12 cellular contexts compared by ENCODE assay signal in the genomic region with DNA sequence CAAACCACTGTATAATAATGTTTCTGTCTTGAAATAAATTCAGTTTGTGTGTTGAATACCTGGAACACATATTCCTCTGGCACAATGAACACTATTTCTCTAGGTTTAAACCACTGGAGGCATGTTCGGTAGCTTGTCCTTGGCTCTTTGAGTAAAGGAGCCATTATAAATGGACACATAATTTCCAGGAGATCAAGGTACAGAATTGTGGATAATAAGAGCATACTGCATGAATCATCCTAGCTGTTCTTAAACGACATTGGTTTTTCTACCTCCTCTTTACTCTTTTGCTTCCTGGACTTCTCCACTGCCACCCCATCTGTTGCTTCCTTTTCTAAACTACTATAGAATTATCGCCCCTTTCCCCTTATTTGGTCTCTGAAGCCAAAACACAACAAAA. TPM values are rescaled to one million over a fixed set of nuclear protein-coding genes. Genes with fewer than 3 reads are reported as not detected.
DNase-seq lines count a peak whose midpoint lies in the region; ATAC-seq and TF ChIP-seq lines count a peak whose summit lies in the region.
"Had no signal": no experiment of that assay in that cellular context is flagged by ENCODE, and none has a peak within 500 bp of the region (broad histone marks: within the 10 kb centered on the region; RNA-seq: fewer than 3 reads in every experiment).

No MANE protein-coding gene starts in this region.

- peaks cover 25% of the 10 kb centered on the region for H3K79me2 ChIP-seq in KMS-11 (ENCODE audit: insufficient read depth, low read depth)
- H3K79me2 ChIP-seq in neural cell (replicated peaks; ENCODE audit: insufficient read depth, low read length) = peaks cover 5% of the 10 kb centered on the region

- peaks cover 0 to 19% (median 0%) of the 10 kb centered on the region in 11 experiments; a peak in 7 of 22 replicates for H4K20me1 ChIP-seq in BLaER1 treated with 17β-estradiol and CSF1 and Interleukin-3, amounts not matched to agents 10 nM and 100 nM
- H4K20me1 ChIP-seq in KMS-11 (ENCODE audit: insufficient read depth) (no peaks in the 10 kb centered on the region), neural cell (ENCODE audit: insufficient read depth) (no peaks in the 10 kb centered on the region)

- TF ChIP-seq RAD21 in neural cell (conservative IDR thresholded peaks at IDR 0.05) = no peak

- in situ Hi-C loops in GM13977 (cut with MboI; ENCODE audit: low pct_unique_long_range_greater_than_20kb, low sequenced_read_pairs, unreplicated experiment) = no loop called here

- H3F3A ChIP-seq in neural cell (ENCODE audit: insufficient read depth, low read length, poor library complexity, severe bottlenecking) = no peaks in the 10 kb centered on the region

- H2AFZ ChIP-seq in KMS-11 (ENCODE audit: low read depth) (no peak overlapping the region), neural cell (ENCODE audit: low read depth, low read length) (no peak overlapping the region)

- peak overlapping the region; percentile 75 to 87 (median 81) for H3K9ac ChIP-seq in BLaER1 treated with 17β-estradiol and CSF1 and Interleukin-3, amounts not matched to agents 10 nM and 100 nM
- peak overlapping the region; percentile 81; the same call in 1 of the 2 replicates for H3K9ac ChIP-seq in KMS-11
- no peak overlapping the region for H3K9ac ChIP-seq in neural cell (ENCODE audit: low read length)

- no peak for ATAC-seq in GM18519 (IDR thresholded peaks at IDR 0.05; ENCODE audit: low FRiP score, unreplicated experiment)

- no peaks in the 10 kb centered on the region for H3K9me2 ChIP-seq in neural cell (ENCODE audit: insufficient read depth, low read length)

- peak overlapping the region in 6 of 11 experiments; percentile 63 to 83 (median 76); a peak in 7 of 22 replicates for H3K27ac ChIP-seq in BLaER1 treated with 17β-estradiol and CSF1 and Interleukin-3, amounts not matched to agents 10 nM and 100 nM
- H3K27ac ChIP-seq in KMS-11 = no peak overlapping the region
- H3K27ac ChIP-seq in ectodermal cell (ENCODE audit: insufficient read depth, low read depth, low read length, poor library complexity, severe bottlenecking) = no peak overlapping the region
- H3K27ac ChIP-seq in neural cell (ENCODE audit: low read length) = no peak overlapping the region

- H3K36me3 ChIP-seq in BLaER1 treated with 17β-estradiol and CSF1 and Interleukin-3, amounts not matched to agents 10 nM and 100 nM = peaks cover 0 to 13% (median 4%) of the 10 kb centered on the region in 11 experiments; a peak in 9 of 22 replicates
- H3K36me3 ChIP-seq in KMS-11 (ENCODE audit: insufficient read depth) (no peaks in the 10 kb centered on the region), ectodermal cell (ENCODE audit: control insufficient read depth, insufficient read depth, low read length) (no peaks in the 10 kb centered on the region), neural cell (ENCODE audit: insufficient read depth, low read length) (no peaks in the 10 kb centered on the region)

- H3K4me3 ChIP-seq in BLaER1 treated with 17β-estradiol and CSF1 and Interleukin-3, amounts not matched to agents 10 nM and 100 nM = peak overlapping the region; percentile 67 to 94 (median 79)
- H3K4me3 ChIP-seq in KMS-11 (IDR thresholded peaks at IDR 0.05; ENCODE audit: insufficient read depth, low read depth, low read length) = no peak overlapping the region
- H3K4me3 ChIP-seq in ectodermal cell (ENCODE audit: insufficient read depth, low read depth, low read length) = peak overlapping the region; percentile 69
- H3K4me3 ChIP-seq in neural cell (ENCODE audit: low read length) = peak overlapping the region; percentile 70

- no peaks in the 10 kb centered on the region for H3K9me3 ChIP-seq in BLaER1 treated with 17β-estradiol and CSF1 and Interleukin-3, amounts not matched to agents 10 nM and 100 nM (replicated peaks in 1 of 11)
- no peaks in the 10 kb centered on the region for H3K9me3 ChIP-seq in ectodermal cell (ENCODE audit: control insufficient read depth, low read length)
- no peaks in the 10 kb centered on the region for H3K9me3 ChIP-seq in neural cell (ENCODE audit: low read length)

- peaks cover 20 to 39% (median 29%) of the 10 kb centered on the region in 10 experiments for H3K4me1 ChIP-seq in BLaER1 treated with 17β-estradiol and CSF1 and Interleukin-3, amounts not matched to agents 10 nM and 100 nM
- peaks cover 12% of the 10 kb centered on the region for H3K4me1 ChIP-seq in KMS-11 (ENCODE audit: low read depth, poor library complexity, severe bottlenecking)
- H3K4me1 ChIP-seq in ectodermal cell (ENCODE audit: control insufficient read depth, insufficient read depth, low read length) = peaks cover 9% of the 10 kb centered on the region

- peak overlapping the region; percentile 89 to 99 (median 97) for H3K4me2 ChIP-seq in BLaER1 treated with 17β-estradiol and CSF1 and Interleukin-3, amounts not matched to agents 10 nM and 100 nM
- peak overlapping the region; percentile 92 for H3K4me2 ChIP-seq in KMS-11
- peak overlapping the region; percentile 80 for H3K4me2 ChIP-seq in neural cell (ENCODE audit: low read length)

- no peak for TF ChIP-seq CTCF in KMS-11 (conservative IDR thresholded peaks at IDR 0.05; ENCODE audit: low read depth, low read length)
- TF ChIP-seq CTCF in neural cell (IDR thresholded peaks at IDR 0.05; ENCODE audit: poor library complexity, severe bottlenecking) = no peak
- no peak for TF ChIP-seq CTCF in GM13977 (IDR thresholded peaks at IDR 0.05; ENCODE audit: extremely low read depth, insufficient read depth, missing control alignments)

- DNase-seq in GM13977 (ENCODE audit: low spot score) (no peak), NCI-H446 (lab: John Stamatoyannopoulos, UW) (no peak)
- no peak for DNase-seq in effector CD8-positive, alpha-beta T cell (lab: John Stamatoyannopoulos, UW)
- DNase-seq: DMS79; foreskin melanocyte; NCI-H2171 treated with DMSO at 0.1 percent for 48 hours; stimulated activated naive CD4-positive, alpha-beta T cell had no signal

- TF ChIP-seq EP300 in neural cell (conservative IDR thresholded peaks at IDR 0.05; ENCODE audit: poor library complexity, severe bottlenecking) = no peak

- 79 to 83% methylated on average over 3 of the region's 3 CpGs for WGBS in ectodermal cell, 2 experiments

- H3K27me3 ChIP-seq in BLaER1 treated with 17β-estradiol and CSF1 and Interleukin-3, amounts not matched to agents 10 nM and 100 nM = no peaks in the 10 kb centered on the region
- H3K27me3 ChIP-seq in KMS-11 (ENCODE audit: insufficient read depth, low read depth) = no peaks in the 10 kb centered on the region
- H3K27me3 ChIP-seq in ectodermal cell (ENCODE audit: control insufficient read depth, insufficient read depth, low read length, poor library complexity, severe bottlenecking) = no peaks in the 10 kb centered on the region
- no peaks in the 10 kb centered on the region for H3K27me3 ChIP-seq in neural cell (ENCODE audit: insufficient read depth, low read depth, low read length)

TF ChIP-seq in neural cell, 6 proteins besides CTCF, POLR2A, EP300 and RAD21:
- TF ChIP-seq TAF1 (IDR thresholded peaks at IDR 0.05; ENCODE audit: low read depth) = no peak
- TF ChIP-seq, protein P1, sequence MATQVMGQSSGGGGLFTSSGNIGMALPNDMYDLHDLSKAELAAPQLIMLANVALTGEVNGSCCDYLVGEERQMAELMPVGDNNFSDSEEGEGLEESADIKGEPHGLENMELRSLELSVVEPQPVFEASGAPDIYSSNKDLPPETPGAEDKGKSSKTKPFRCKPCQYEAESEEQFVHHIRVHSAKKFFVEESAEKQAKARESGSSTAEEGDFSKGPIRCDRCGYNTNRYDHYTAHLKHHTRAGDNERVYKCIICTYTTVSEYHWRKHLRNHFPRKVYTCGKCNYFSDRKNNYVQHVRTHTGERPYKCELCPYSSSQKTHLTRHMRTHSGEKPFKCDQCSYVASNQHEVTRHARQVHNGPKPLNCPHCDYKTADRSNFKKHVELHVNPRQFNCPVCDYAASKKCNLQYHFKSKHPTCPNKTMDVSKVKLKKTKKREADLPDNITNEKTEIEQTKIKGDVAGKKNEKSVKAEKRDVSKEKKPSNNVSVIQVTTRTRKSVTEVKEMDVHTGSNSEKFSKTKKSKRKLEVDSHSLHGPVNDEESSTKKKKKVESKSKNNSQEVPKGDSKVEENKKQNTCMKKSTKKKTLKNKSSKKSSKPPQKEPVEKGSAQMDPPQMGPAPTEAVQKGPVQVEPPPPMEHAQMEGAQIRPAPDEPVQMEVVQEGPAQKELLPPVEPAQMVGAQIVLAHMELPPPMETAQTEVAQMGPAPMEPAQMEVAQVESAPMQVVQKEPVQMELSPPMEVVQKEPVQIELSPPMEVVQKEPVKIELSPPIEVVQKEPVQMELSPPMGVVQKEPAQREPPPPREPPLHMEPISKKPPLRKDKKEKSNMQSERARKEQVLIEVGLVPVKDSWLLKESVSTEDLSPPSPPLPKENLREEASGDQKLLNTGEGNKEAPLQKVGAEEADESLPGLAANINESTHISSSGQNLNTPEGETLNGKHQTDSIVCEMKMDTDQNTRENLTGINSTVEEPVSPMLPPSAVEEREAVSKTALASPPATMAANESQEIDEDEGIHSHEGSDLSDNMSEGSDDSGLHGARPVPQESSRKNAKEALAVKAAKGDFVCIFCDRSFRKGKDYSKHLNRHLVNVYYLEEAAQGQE (IDR thresholded peaks at IDR 0.05; ENCODE audit: borderline replicate concordance) = no peak
- TF ChIP-seq MXI1 (conservative IDR thresholded peaks at IDR 0.05; ENCODE audit: poor library complexity, severe bottlenecking) = no peak
- TF ChIP-seq POLR2AphosphoS5 (IDR thresholded peaks at IDR 0.05) = no peak
- TF ChIP-seq SMC3 (conservative IDR thresholded peaks at IDR 0.05; ENCODE audit: poor library complexity) = no peak
- TF ChIP-seq EZH2 (IDR thresholded peaks at IDR 0.05; ENCODE audit: borderline replicate concordance, insufficient read depth, low read length, poor library complexity, severe bottlenecking) = no peak
TF ChIP-seq in neural cell: peak in this region for 0.

RNA-seq across cellular contexts. Expression of gene CENPW, which starts 1.2 kb away (rescaled TPM):
- polyA plus RNA-seq in ectodermal cell (2013, experiment 1 of 4) = 62.7 TPM
- polyA plus RNA-seq in ectodermal cell (2013, experiment 2 of 4) = 50.9 TPM
- polyA plus RNA-seq in ectodermal cell (2013, experiment 3 of 4) = 56.4 TPM
- 47.3 TPM for polyA plus RNA-seq in ectodermal cell (2013, experiment 4 of 4)
- polyA plus RNA-seq in neural cell = 1.3 TPM in 1 of 2 replicates, not detected in the other
- 1.7 and 2.9 TPM in 2 replicates for polyA minus RNA-seq in neural cell

Comparison
In these comparisons a context has a peak if more than half of its experiments do, and no peak if none do; other contexts are left out.
1. H3K27ac ChIP-seq: peak in BLaER1 treated with 17β-estradiol and CSF1 and Interleukin-3, amounts not matched to agents 10 nM and 100 nM (6 of 11); none in KMS-11 (single experiment), ectodermal cell (single experiment) and neural cell (single experiment).
2. Peak in every context shown above with its lines, with median percentiles within 50 percentile points of each other: H3K4me2 ChIP-seq.